19 cellular contexts compared by ENCODE assay signal in genomic region chr2:240649331-240649730, GRCh38. TPM values are rescaled to one million over a fixed set of nuclear protein-coding genes. Genes with fewer than 3 reads are reported as not detected.
A peak's percentile ranks its signal among the peaks of the same experiment; 100 is the strongest.
DNase-seq lines count a peak whose midpoint lies in the region; ATAC-seq and TF ChIP-seq lines count a peak whose summit lies in the region.
"Had no signal": no experiment of that assay in that cellular context is flagged by ENCODE, and none has a peak within 500 bp of the region (broad histone marks: within the 10 kb centered on the region; RNA-seq: fewer than 3 reads in every experiment).

No MANE protein-coding gene starts in this region.

- ATAC-seq in lung (ENCODE audit: insufficient read depth, low FRiP score) = no peak
- no peak for ATAC-seq in WTC11
- ATAC-seq: GM12878, K562 had no signal

- H3K4me1 Mint-ChIP-seq in WTC11 = peaks cover 3% of the 10 kb centered on the region; the same call in 1 of the 2 replicates

- H3K27ac ChIP-seq in lung (ENCODE audit: low read depth in 1 of 2, low read length in 1 of 2) = no peak overlapping the region
- H3K27ac ChIP-seq: BLaER1, GM23248, HL-60 had no signal

- peaks cover 3% of the 10 kb centered on the region for H3K27me3 ChIP-seq in lung (ENCODE audit: control insufficient read depth, insufficient read depth)

- H3K36me3 ChIP-seq in lung (ENCODE audit: control insufficient read depth in 2 of 2, insufficient read depth in 2 of 2, low read length in 2 of 2) = no peaks in the 10 kb centered on the region
- H3K36me3 ChIP-seq: BLaER1 had no signal

- POLR2A ChIA-PET in WTC11 (lab: Charles Lee) = no interaction called here

- no peak overlapping the region for H3K27ac Mint-ChIP-seq in WTC11

- H3K9me3 Mint-ChIP-seq in WTC11 = peaks cover 8% of the 10 kb centered on the region

- no peaks in the 10 kb centered on the region for H3K4me1 ChIP-seq in lung (ENCODE audit: control insufficient read depth in 2 of 2, insufficient read depth in 2 of 2, low read length in 2 of 2)

- no peak overlapping the region for H3K4me3 Mint-ChIP-seq in WTC11
- H3K4me3 Mint-ChIP-seq: CD14-positive monocyte; CD4-positive, alpha-beta memory T cell had no signal

- H3K9me3 ChIP-seq in lung (ENCODE audit: control insufficient read depth in 2 of 2, insufficient read depth in 1 of 2, low read length in 1 of 2) = peaks cover 0 to 11% of the 10 kb centered on the region in 2 donors
- H3K9me3 ChIP-seq: BLaER1 had no signal

- DNase-seq in AG20443 (ENCODE audit: low spot score) (peak; percentile 5), ecto neural progenitor cell (ENCODE audit: low spot score) (peak; percentile 44), lung (ENCODE audit: low spot score) (peak; percentile 18), posterior vena cava (ENCODE audit: low spot score) (peak; percentile 23), WTC11 (ENCODE audit: low spot score) (no peak), NCI-H1436 treated with DMSO at 0.1 percent for 48 hours (lab: John Stamatoyannopoulos, UW) (no peak), GDM1 (lab: John Stamatoyannopoulos, UW) (no peak)
- DNase-seq in activated naive CD4-positive, alpha-beta T cell (lab: John Stamatoyannopoulos, UW) = no peak
- DNase-seq: CD4-positive, alpha-beta memory T cell; DMS79 treated with DMSO at 0.1 percent for 48 hours; HCEC 1CT; IMR-90 had no signal

- no peak overlapping the region for H3K4me3 ChIP-seq in lung
- H3K4me3 ChIP-seq: BLaER1, GM12878, GM23248, K562 had no signal

- peaks cover 5% of the 10 kb centered on the region for H3K27me3 Mint-ChIP-seq in WTC11 (ENCODE audit: low read depth)

- whole genome bisulfite sequencing in lung, 2 donors = 61 to 68% methylated on average over 7 of the region's 7 CpGs

- CTCF ChIA-PET in WTC11 (lab: Charles Lee) = interaction anchor here (0.6 to 2.0 kb wide), 9 partner anchors 8 to 299 kb away, joined by 3 to 16 read pairs (median 4); no protein-coding TSS in a partner anchor

- intact Hi-C loops in posterior vena cava (cut with DNase I) = no loop called here

- H3K36me3 Mint-ChIP-seq in WTC11 = no peaks in the 10 kb centered on the region
- H3K36me3 Mint-ChIP-seq: CD14-positive monocyte; CD4-positive, alpha-beta memory T cell had no signal

- TF ChIP-seq CTCF in lung (IDR thresholded peaks at IDR 0.05; ENCODE audit: control extremely low read depth, extremely low read depth) (no peak), WTC11 (IDR thresholded peaks at IDR 0.05) (no peak)

TF ChIP-seq in WTC11, 78 proteins besides CTCF, POLR2A, EP300 and RAD21 (continues in another document):
- TF ChIP-seq NR3C1 (CRISPR knock-in tag; conservative IDR thresholded peaks at IDR 0.05; ENCODE audit: low read depth) = no peak
- TF ChIP-seq, protein P1, sequence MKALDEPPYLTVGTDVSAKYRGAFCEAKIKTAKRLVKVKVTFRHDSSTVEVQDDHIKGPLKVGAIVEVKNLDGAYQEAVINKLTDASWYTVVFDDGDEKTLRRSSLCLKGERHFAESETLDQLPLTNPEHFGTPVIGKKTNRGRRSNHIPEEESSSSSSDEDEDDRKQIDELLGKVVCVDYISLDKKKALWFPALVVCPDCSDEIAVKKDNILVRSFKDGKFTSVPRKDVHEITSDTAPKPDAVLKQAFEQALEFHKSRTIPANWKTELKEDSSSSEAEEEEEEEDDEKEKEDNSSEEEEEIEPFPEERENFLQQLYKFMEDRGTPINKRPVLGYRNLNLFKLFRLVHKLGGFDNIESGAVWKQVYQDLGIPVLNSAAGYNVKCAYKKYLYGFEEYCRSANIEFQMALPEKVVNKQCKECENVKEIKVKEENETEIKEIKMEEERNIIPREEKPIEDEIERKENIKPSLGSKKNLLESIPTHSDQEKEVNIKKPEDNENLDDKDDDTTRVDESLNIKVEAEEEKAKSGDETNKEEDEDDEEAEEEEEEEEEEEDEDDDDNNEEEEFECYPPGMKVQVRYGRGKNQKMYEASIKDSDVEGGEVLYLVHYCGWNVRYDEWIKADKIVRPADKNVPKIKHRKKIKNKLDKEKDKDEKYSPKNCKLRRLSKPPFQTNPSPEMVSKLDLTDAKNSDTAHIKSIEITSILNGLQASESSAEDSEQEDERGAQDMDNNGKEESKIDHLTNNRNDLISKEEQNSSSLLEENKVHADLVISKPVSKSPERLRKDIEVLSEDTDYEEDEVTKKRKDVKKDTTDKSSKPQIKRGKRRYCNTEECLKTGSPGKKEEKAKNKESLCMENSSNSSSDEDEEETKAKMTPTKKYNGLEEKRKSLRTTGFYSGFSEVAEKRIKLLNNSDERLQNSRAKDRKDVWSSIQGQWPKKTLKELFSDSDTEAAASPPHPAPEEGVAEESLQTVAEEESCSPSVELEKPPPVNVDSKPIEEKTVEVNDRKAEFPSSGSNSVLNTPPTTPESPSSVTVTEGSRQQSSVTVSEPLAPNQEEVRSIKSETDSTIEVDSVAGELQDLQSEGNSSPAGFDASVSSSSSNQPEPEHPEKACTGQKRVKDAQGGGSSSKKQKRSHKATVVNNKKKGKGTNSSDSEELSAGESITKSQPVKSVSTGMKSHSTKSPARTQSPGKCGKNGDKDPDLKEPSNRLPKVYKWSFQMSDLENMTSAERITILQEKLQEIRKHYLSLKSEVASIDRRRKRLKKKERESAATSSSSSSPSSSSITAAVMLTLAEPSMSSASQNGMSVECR (CRISPR knock-in tag; IDR thresholded peaks at IDR 0.05; ENCODE audit: borderline replicate concordance) = no peak
- TF ChIP-seq ZMAT4 (CRISPR knock-in tag; IDR thresholded peaks at IDR 0.05) = no peak
- no peak for TF ChIP-seq ZNF512 (CRISPR knock-in tag; IDR thresholded peaks at IDR 0.05; ENCODE audit: borderline replicate concordance)
- no peak for TF ChIP-seq JAZF1 (CRISPR knock-in tag; IDR thresholded peaks at IDR 0.05)
- TF ChIP-seq CREB1 (CRISPR knock-in tag; IDR thresholded peaks at IDR 0.05) = no peak
- no peak for TF ChIP-seq OVOL2 (CRISPR knock-in tag; IDR thresholded peaks at IDR 0.05; ENCODE audit: borderline replicate concordance)
- no peak for TF ChIP-seq E2F1 (CRISPR knock-in tag; IDR thresholded peaks at IDR 0.05)
- no peak for TF ChIP-seq PRRX2 (CRISPR knock-in tag; IDR thresholded peaks at IDR 0.05)
- TF ChIP-seq ETV6 (CRISPR knock-in tag; IDR thresholded peaks at IDR 0.05) = no peak
- TF ChIP-seq AFF4 (CRISPR knock-in tag; IDR thresholded peaks at IDR 0.05; ENCODE audit: borderline replicate concordance) = no peak

RNA-seq across cellular contexts. Expression of gene GPR35, which starts 24.1 kb away (rescaled TPM):
- 1 to 10 TPM; 2.3 to 4.4 TPM for total RNA-seq in lung
- polyA plus RNA-seq in lung = 10 to 100 TPM in 1 of 2 donors, 1 to 10 TPM in 1; 3.9 to 10.3 TPM
- total RNA-seq in posterior vena cava = 1 to 10 TPM; 1.2 to 1.8 TPM
- 0.22 to 0.60 TPM (median 0.46 TPM) in 3 replicates for total RNA-seq in WTC11 (2021)
- total RNA-seq: GM23248, IMR-90 had no signal

RNA-seq across cellular contexts. Expression of gene AQP12B, which starts 33.4 kb away (rescaled TPM):
- total RNA-seq in lung (under 1 TPM in 1 of 2 donors, not detected in 1; 0.15 TPM), posterior vena cava (under 1 TPM in 1 of 2 donors, not detected in 1; 0.19 TPM), WTC11 (2021) (not detected in 3 replicates)
- not detected for polyA plus RNA-seq in lung
- total RNA-seq: CD4-positive, alpha-beta memory T cell; GM12878; GM23248; HT1080; IMR-90; K562 had no signal
- polyA plus RNA-seq: CD14-positive monocyte; CD4-positive, alpha-beta memory T cell; GM12878; GM23248; IMR-90; K562 had no signal

RNA-seq across cellular contexts. Expression of gene AQP12A, which starts 42.3 kb away (rescaled TPM):
- total RNA-seq in lung = not detected
- not detected for polyA plus RNA-seq in lung
- total RNA-seq in posterior vena cava = not detected
- not detected in 3 replicates for total RNA-seq in WTC11 (2021)
- total RNA-seq: CD4-positive, alpha-beta memory T cell; GM12878; GM23248; HT1080; IMR-90; K562 had no signal
- polyA plus RNA-seq: CD14-positive monocyte; CD4-positive, alpha-beta memory T cell; GM12878; GM23248; IMR-90; K562 had no signal

Comparison
In these comparisons a context has a peak if more than half of its experiments do, and no peak if none do; other contexts are left out.
1. DNase-seq: peak in AG20443 (single experiment), ecto neural progenitor cell (single experiment), lung (single experiment) and posterior vena cava (single experiment); none in WTC11 (single experiment), NCI-H1436 treated with DMSO at 0.1 percent for 48 hours (single experiment), activated naive CD4-positive, alpha-beta T cell (0 of 4) and GDM1 (single experiment).